ENCODE assay signal across 7 cellular contexts in genomic region chr6:159103396-159104162, GRCh38. TPM values are rescaled to one million over a fixed set of nuclear protein-coding genes. Genes with fewer than 3 reads are reported as not detected.
DNase-seq lines count a peak whose midpoint lies in the region; ATAC-seq and TF ChIP-seq lines count a peak whose summit lies in the region.

No MANE protein-coding gene starts in this region.

- peaks cover 84% of the 10 kb centered on the region for H3K4me1 Mint-ChIP-seq in activated naive CD8-positive, alpha-beta T cell treated with anti-CD3 and anti-CD28 coated beads for 36 hours
- peaks cover 30% of the 10 kb centered on the region for H3K4me1 Mint-ChIP-seq in neural progenitor cell

- TF ChIP-seq CTCF in DND-41 (IDR thresholded peaks at IDR 0.05; ENCODE audit: borderline replicate concordance, extremely low read depth, low read length, poor library complexity, severe bottlenecking): no peak
- TF ChIP-seq CTCF in neural progenitor cell (IDR thresholded peaks at IDR 0.05): no peak

- H3F3A ChIP-seq in neural progenitor cell (ENCODE audit: low read depth): no peaks in the 10 kb centered on the region

- no peaks in the 10 kb centered on the region for H3K79me2 ChIP-seq in DND-41 (ENCODE audit: insufficient read depth, low read length)
- no peaks in the 10 kb centered on the region for H3K79me2 ChIP-seq in Karpas-422 (ENCODE audit: low read length)
- no peaks in the 10 kb centered on the region for H3K79me2 ChIP-seq in neural progenitor cell (ENCODE audit: low read depth)

- H3K27ac Mint-ChIP-seq in activated naive CD8-positive, alpha-beta T cell treated with anti-CD3 and anti-CD28 coated beads for 36 hours: peak overlapping the region; percentile 96
- no peak overlapping the region for H3K27ac Mint-ChIP-seq in neural progenitor cell

- H3K4me3 Mint-ChIP-seq in activated naive CD8-positive, alpha-beta T cell treated with anti-CD3 and anti-CD28 coated beads for 36 hours: peak overlapping the region; percentile 70
- H3K4me3 Mint-ChIP-seq in neural progenitor cell: no peak overlapping the region

- no peaks in the 10 kb centered on the region for H3K9me3 Mint-ChIP-seq in activated naive CD8-positive, alpha-beta T cell treated with anti-CD3 and anti-CD28 coated beads for 36 hours
- H3K9me3 Mint-ChIP-seq in neural progenitor cell: no peaks in the 10 kb centered on the region

- DNase-seq in DND-41 (no peak), Karpas-422 (no peak), neural progenitor cell (ENCODE audit: low spot score) (no peak), putamen (ENCODE audit: low spot score) (no peak), HT-29 (ENCODE audit: low spot score) (no peak), cerebellar nuclear complex (lab: John Stamatoyannopoulos, UW) (no peak)
- no peak for DNase-seq in activated naive CD8-positive, alpha-beta T cell treated with anti-CD3 and anti-CD28 coated beads for 36 hours

- peak overlapping the region; percentile 21; the same call in 1 of the 2 replicates for H3K9ac ChIP-seq in DND-41 (ENCODE audit: low read depth, low read length)
- peak overlapping the region; percentile 63; the same call in 1 of the 2 replicates for H3K9ac ChIP-seq in Karpas-422 (ENCODE audit: low read length)
- H3K9ac ChIP-seq in neural progenitor cell: no peak overlapping the region

- H3K27me3 ChIP-seq in DND-41 (ENCODE audit: insufficient read depth, low read length, poor library complexity) (no peaks in the 10 kb centered on the region), Karpas-422 (ENCODE audit: low read length) (no peaks in the 10 kb centered on the region), neural progenitor cell (no peaks in the 10 kb centered on the region)

- H3K9me3 ChIP-seq in DND-41 (ENCODE audit: insufficient read depth, low read length, severe bottlenecking) (no peaks in the 10 kb centered on the region), Karpas-422 (ENCODE audit: low read length) (no peaks in the 10 kb centered on the region), neural progenitor cell (ENCODE audit: low read depth) (no peaks in the 10 kb centered on the region)

- H3K36me3 Mint-ChIP-seq in activated naive CD8-positive, alpha-beta T cell treated with anti-CD3 and anti-CD28 coated beads for 36 hours: peaks cover under 1% of the 10 kb centered on the region
- H3K36me3 Mint-ChIP-seq in neural progenitor cell: no peaks in the 10 kb centered on the region

- H3K9me2 ChIP-seq in Karpas-422 (replicated peaks; ENCODE audit: insufficient read depth, low read length): no peaks in the 10 kb centered on the region

- no peaks in the 10 kb centered on the region for H3K27me3 Mint-ChIP-seq in activated naive CD8-positive, alpha-beta T cell treated with anti-CD3 and anti-CD28 coated beads for 36 hours
- peaks cover 15% of the 10 kb centered on the region for H3K27me3 Mint-ChIP-seq in neural progenitor cell (ENCODE audit: insufficient read depth, low read depth)

- H3K36me3 ChIP-seq in DND-41 (ENCODE audit: insufficient read depth, low read length): no peaks in the 10 kb centered on the region
- no peaks in the 10 kb centered on the region for H3K36me3 ChIP-seq in Karpas-422 (ENCODE audit: insufficient read depth, low read length)
- H3K36me3 ChIP-seq in neural progenitor cell: no peaks in the 10 kb centered on the region

- H2AFZ ChIP-seq in DND-41 (ENCODE audit: low read depth, low read length) (peak overlapping the region; percentile 63), Karpas-422 (ENCODE audit: low read length) (peak overlapping the region; percentile 77; the same call in 1 of the 2 replicates), neural progenitor cell (replicated peaks) (peak overlapping the region; percentile 34)

- no peaks in the 10 kb centered on the region for H4K20me1 ChIP-seq in DND-41 (ENCODE audit: insufficient read depth, low read length)
- H4K20me1 ChIP-seq in Karpas-422 (ENCODE audit: insufficient read depth, low read depth, low read length): no peaks in the 10 kb centered on the region
- H4K20me1 ChIP-seq in neural progenitor cell (ENCODE audit: low read depth): no peaks in the 10 kb centered on the region

- H3K4me2 ChIP-seq in DND-41 (ENCODE audit: insufficient read depth, low read length) (peak overlapping the region; percentile 42), Karpas-422 (ENCODE audit: low read depth, low read length, poor library complexity, severe bottlenecking) (peak overlapping the region; percentile 68), neural progenitor cell (no peak overlapping the region)

- H3K27ac ChIP-seq in DND-41 (ENCODE audit: low read length) (no peak overlapping the region), Karpas-422 (ENCODE audit: low read length) (no peak overlapping the region), neural progenitor cell (no peak overlapping the region)

- no peak for ATAC-seq in DND-41 (ENCODE audit: insufficient read depth, low read depth)

- H3K4me3 ChIP-seq in DND-41 (ENCODE audit: low read depth in 1 of 2, low read length in 2 of 2) (no peak overlapping the region), Karpas-422 (ENCODE audit: low read length) (0 out of 2 replicates have a peak overlapping the region, but pooled peaks have one; percentile 12), neural progenitor cell (no peak overlapping the region)

- H3K4me1 ChIP-seq in DND-41 (ENCODE audit: insufficient read depth, low read length) (peaks cover 42% of the 10 kb centered on the region), Karpas-422 (ENCODE audit: low read length) (peaks cover 66% of the 10 kb centered on the region), neural progenitor cell (peaks cover 5% of the 10 kb centered on the region)

RNA-seq across cellular contexts. Expression of gene TAGAP, which starts 58.8 kb away (rescaled TPM):
- total RNA-seq in Karpas-422 (2014; rRNA removed; shearing (Covaris generic); ENCODE audit: low replicate concordance): 16.2 and 16.5 TPM in 2 replicates
- total RNA-seq in activated naive CD8-positive, alpha-beta T cell treated with anti-CD3 and anti-CD28 coated beads for 36 hours: 100 to 1,000 TPM; 167 to 175 TPM
- total RNA-seq in neural progenitor cell (ENCODE audit: low replicate concordance): not detected in 2 replicates
- 0.08 TPM in 1 of 2 replicates, not detected in the other for total RNA-seq in HT-29 (2014; rRNA removed; shearing (Covaris generic))

Comparison
In these comparisons a context has a peak if more than half of its experiments do, and no peak if none do; other contexts are left out.
1. RNA of gene TAGAP, which starts 58.8 kb away (total RNA-seq): 167 to 175 TPM in activated naive CD8-positive, alpha-beta T cell treated with anti-CD3 and anti-CD28 coated beads for 36 hours and 16.2 to 16.5 TPM in Karpas-422; not detected in neural progenitor cell and 0.08 TPM in HT-29; every median in the first group is over 10 times any median in the second.
2. Peak in every context shown above with its lines, with median percentiles within 50 percentile points of each other: H2AFZ ChIP-seq.